Comparison of ENCODE assay signal across 8 cellular contexts in genomic region chr1:160830321-160831153, GRCh38. TPM values are rescaled to one million over a fixed set of nuclear protein-coding genes. Genes with fewer than 3 reads are reported as not detected.
DNase-seq lines count a peak whose midpoint lies in the region; ATAC-seq and TF ChIP-seq lines count a peak whose summit lies in the region.

No MANE protein-coding gene starts in this region.

- H3K4me3 ChIP-seq in Jurkat, Clone E6-1 (ENCODE audit: low read length), result no peak overlapping the region

- TF ChIP-seq CTCF in GM10266 (IDR thresholded peaks at IDR 0.05; ENCODE audit: control insufficient read depth, insufficient read depth, low read depth, missing control alignments), result peak; percentile 74

- H3K27ac ChIP-seq in caudate nucleus (ENCODE audit: low read depth, low read length), result no peak overlapping the region

- peak; percentile 62 for DNase-seq in GM10266 (ENCODE audit: extremely low spot score)
- DNase-seq in Jurkat, Clone E6-1 (ENCODE audit: low read depth, low spot score), result peak; percentile 64
- peak; percentile 75 for DNase-seq in T-helper 9 cell
- peak; percentile 75 for DNase-seq in amniotic epithelial cell (ENCODE audit: low read depth)
- peak; percentile 94 for DNase-seq in islet precursor cell
- DNase-seq in stimulated activated CD4-positive, alpha-beta T cell treated with anti-CD3 and anti-CD28 coated beads, Interleukin-4, amount 100 ng/mL, for 48 hours (ENCODE audit: low read depth in 2 of 2), result peak; percentile 73 to 76
- no peak for DNase-seq in caudate nucleus (lab: John Stamatoyannopoulos, UW)

- no peak for ATAC-seq in HG03469 (IDR thresholded peaks at IDR 0.05; ENCODE audit: unreplicated experiment)

RNA-seq across cellular contexts. Expression of gene CD244, which starts 32.1 kb away (rescaled TPM):
- polyA plus RNA-seq in Jurkat, Clone E6-1 (2012; ENCODE audit: insufficient read depth, insufficient read length), result 4.5 TPM

RNA-seq across cellular contexts. Expression of gene LY9, which starts 34.6 kb away (rescaled TPM):
- 22.6 TPM for polyA plus RNA-seq in Jurkat, Clone E6-1 (2012; ENCODE audit: insufficient read depth, insufficient read length)

RNA-seq across cellular contexts. Expression of gene ITLN1, which starts 54.4 kb away (rescaled TPM):
- polyA plus RNA-seq in Jurkat, Clone E6-1 (2012; ENCODE audit: insufficient read depth, insufficient read length), result not detected

Comparison
In these comparisons a context has a peak if more than half of its experiments do, and no peak if none do; other contexts are left out.
1. DNase-seq: peak in GM10266 (single experiment), Jurkat, Clone E6-1 (single experiment), T-helper 9 cell (single experiment), amniotic epithelial cell (single experiment), islet precursor cell (single experiment) and stimulated activated CD4-positive, alpha-beta T cell treated with anti-CD3 and anti-CD28 coated beads, Interleukin-4, amount 100 ng/mL, for 48 hours (2 of 2); none in caudate nucleus (0 of 61).